ENCODE assay signal across 8 cellular contexts in genomic region chr19:52689804-52690394, GRCh38. TPM values are rescaled to one million over a fixed set of nuclear protein-coding genes. Genes with fewer than 3 reads are reported as not detected.
DNase-seq lines count a peak whose midpoint lies in the region; ATAC-seq, FAIRE-seq and TF ChIP-seq lines count a peak whose summit lies in the region.

No MANE protein-coding gene starts in this region.

- peak; percentile 42 for ATAC-seq in GM19035 (IDR thresholded peaks at IDR 0.05; ENCODE audit: unreplicated experiment)
- peak; percentile 24 for ATAC-seq in HG03103 (IDR thresholded peaks at IDR 0.05; ENCODE audit: low read depth, unreplicated experiment)
- ATAC-seq in GM18858 (IDR thresholded peaks at IDR 0.05; ENCODE audit: unreplicated experiment), result no peak

- no peaks in the 10 kb centered on the region for H3K36me3 ChIP-seq in bronchial epithelial cell (ENCODE audit: control insufficient read depth, insufficient read depth, low read length)

- H3K27me3 ChIP-seq in bronchial epithelial cell (ENCODE audit: control insufficient read depth, insufficient read depth, low read length) (no peaks in the 10 kb centered on the region), layer of hippocampus (ENCODE audit: control insufficient read depth, insufficient read depth, low read length) (no peaks in the 10 kb centered on the region)

- no peak for FAIRE-seq in bronchial epithelial cell (lab: Jason Lieb, UNC)

- H3K27ac ChIP-seq in layer of hippocampus (ENCODE audit: low read depth, low read length), result peak overlapping the region; percentile 97

- H3K4me3 ChIP-seq in bronchial epithelial cell (ENCODE audit: low read depth, low read length), result peak overlapping the region; percentile 71

- no peak for TF ChIP-seq CTCF in bronchial epithelial cell (IDR thresholded peaks at IDR 0.05; ENCODE audit: insufficient read depth, low read length, severe bottlenecking)

- peak; percentile 20 for DNase-seq in T-helper 9 cell
- DNase-seq in bronchial epithelial cell (ENCODE audit: low read depth), result no peak
- DNase-seq in stimulated activated CD4-positive, alpha-beta T cell treated with anti-CD3 and anti-CD28 coated beads, Interleukin-2, amount 100 ng/mL, for 4 hours (ENCODE audit: low read depth), result peak; percentile 12
- no peak for DNase-seq in NCI-H524 treated with DMSO at 0.1 percent for 48 hours (lab: John Stamatoyannopoulos, UW)

RNA-seq across cellular contexts. Expression of gene ZNF611, which starts 44.9 kb away (rescaled TPM):
- 10.0 TPM in 2 replicates for total RNA-seq in bronchial epithelial cell

RNA-seq across cellular contexts. Expression of gene ZNF83, which starts 51.7 kb away (rescaled TPM):
- total RNA-seq in bronchial epithelial cell, result 132 and 163 TPM in 2 replicates

Comparison
In these comparisons a context has a peak if more than half of its experiments do, and no peak if none do; other contexts are left out.
1. DNase-seq: peak in T-helper 9 cell (single experiment) and stimulated activated CD4-positive, alpha-beta T cell treated with anti-CD3 and anti-CD28 coated beads, Interleukin-2, amount 100 ng/mL, for 4 hours (single experiment); none in bronchial epithelial cell (single experiment) and NCI-H524 treated with DMSO at 0.1 percent for 48 hours (single experiment).